9 cellular contexts compared by ENCODE assay signal in genomic region chr21:39020751-39021474, GRCh38.
DNase-seq lines count a peak whose midpoint lies in the region; ATAC-seq and TF ChIP-seq lines count a peak whose summit lies in the region.
"Had no signal": no experiment of that assay in that cellular context is flagged by ENCODE, and none has a peak within 500 bp of the region (broad histone marks: within the 10 kb centered on the region; RNA-seq: fewer than 3 reads in every experiment).

No MANE protein-coding gene starts in this region.

- H3K9ac ChIP-seq in BLaER1 treated with 17β-estradiol and CSF1 and Interleukin-3, amounts not matched to agents 10 nM and 100 nM: peak overlapping the region in 6 of 11 experiments; percentile 2 to 53 (median 22); a peak in 7 of 22 replicates

- ATAC-seq in esophagus mucosa (peak; percentile 83), GM18498 (IDR thresholded peaks at IDR 0.05; ENCODE audit: unreplicated experiment) (no peak)

- H4K20me1 ChIP-seq in BLaER1 treated with 17β-estradiol and CSF1 and Interleukin-3, amounts not matched to agents 10 nM and 100 nM: no peaks in the 10 kb centered on the region

- peaks cover 53% of the 10 kb centered on the region for H3K4me1 Mint-ChIP-seq in nephron progenitor cell

- H3K36me3 ChIP-seq in BLaER1 treated with 17β-estradiol and CSF1 and Interleukin-3, amounts not matched to agents 10 nM and 100 nM: no peaks in the 10 kb centered on the region
- no peaks in the 10 kb centered on the region for H3K36me3 ChIP-seq in MG63

- DNase-seq in NOMO-1 treated with DMSO at 0.1 percent for 48 hours (lab: John Stamatoyannopoulos, UW; ENCODE audit: unreplicated experiment): peak; percentile 60
- no peak for DNase-seq in nephron progenitor cell
- no peak for DNase-seq in MG63
- no peak for DNase-seq in activated T-cell treated with anti-CD3 and anti-CD28 coated beads, Interleukin-2, amount 50 U/mL, for 48 hours
- DNase-seq in inferior parietal cortex (ENCODE audit: extremely low spot score): no peak
- DNase-seq: NCI-H1105 treated with DMSO at 0.1 percent for 48 hours had no signal

- H3K36me3 Mint-ChIP-seq in nephron progenitor cell (ENCODE audit: low read depth): peaks cover 5% of the 10 kb centered on the region

- peak overlapping the region in 9 of 11 experiments; percentile 25 to 74 (median 57); a peak in 17 of 22 replicates for H3K27ac ChIP-seq in BLaER1 treated with 17β-estradiol and CSF1 and Interleukin-3, amounts not matched to agents 10 nM and 100 nM

- peaks cover 13 to 22% (median 13%) of the 10 kb centered on the region in 11 experiments for H3K9me3 ChIP-seq in BLaER1 treated with 17β-estradiol and CSF1 and Interleukin-3, amounts not matched to agents 10 nM and 100 nM (replicated peaks in 1 of 11)
- H3K9me3 ChIP-seq in MG63: peaks cover 11% of the 10 kb centered on the region

- peak overlapping the region; percentile 82 for H3K27ac Mint-ChIP-seq in nephron progenitor cell

- H3K9me3 Mint-ChIP-seq in nephron progenitor cell: peaks cover 10% of the 10 kb centered on the region

- peak overlapping the region; percentile 66 to 90 (median 80) for H3K4me2 ChIP-seq in BLaER1 treated with 17β-estradiol and CSF1 and Interleukin-3, amounts not matched to agents 10 nM and 100 nM

- peaks cover 4% of the 10 kb centered on the region for H3K27me3 Mint-ChIP-seq in nephron progenitor cell (ENCODE audit: low read depth, poor library complexity)

- no peak overlapping the region for H3K4me3 ChIP-seq in BLaER1 treated with 17β-estradiol and CSF1 and Interleukin-3, amounts not matched to agents 10 nM and 100 nM
- H3K4me3 ChIP-seq in MG63: no peak overlapping the region

- H3K4me3 Mint-ChIP-seq in nephron progenitor cell: peak overlapping the region; percentile 67

- peaks cover 0 to 21% (median 0%) of the 10 kb centered on the region in 11 experiments; a peak in 3 of 22 replicates for H3K27me3 ChIP-seq in BLaER1 treated with 17β-estradiol and CSF1 and Interleukin-3, amounts not matched to agents 10 nM and 100 nM
- no peaks in the 10 kb centered on the region for H3K27me3 ChIP-seq in MG63

- no peak for TF ChIP-seq CTCF in nephron progenitor cell (IDR thresholded peaks at IDR 0.05)

- peaks cover 38 to 75% (median 74%) of the 10 kb centered on the region in 10 experiments for H3K4me1 ChIP-seq in BLaER1 treated with 17β-estradiol and CSF1 and Interleukin-3, amounts not matched to agents 10 nM and 100 nM
